ENCODE assay signal across 9 cellular contexts in the genomic region with DNA sequence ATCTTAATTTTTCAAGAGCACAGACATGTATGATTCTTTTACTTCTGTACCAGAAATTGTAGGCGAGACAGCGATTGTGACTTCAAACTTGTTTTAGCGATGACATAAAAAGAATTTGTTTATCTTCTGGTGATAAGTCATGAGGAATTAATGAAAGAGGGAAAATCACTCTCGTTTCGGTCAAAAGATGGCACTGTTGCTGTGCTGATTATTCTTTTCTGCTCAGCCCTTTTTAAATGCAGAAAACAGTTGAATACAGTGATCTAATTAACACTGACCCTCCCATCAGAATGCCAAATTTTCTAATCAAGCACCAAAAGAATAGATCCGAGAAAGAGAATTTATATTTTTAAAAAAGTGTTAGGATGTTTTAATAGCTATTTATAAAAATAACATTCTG. TPM values are rescaled to one million over a fixed set of nuclear protein-coding genes. Genes with fewer than 3 reads are reported as not detected.
A peak's percentile ranks its signal among the peaks of the same experiment; 100 is the strongest.
DNase-seq lines count a peak whose midpoint lies in the region; ATAC-seq, FAIRE-seq and TF ChIP-seq lines count a peak whose summit lies in the region.
"Had no signal": no experiment of that assay in that cellular context is flagged by ENCODE, and none has a peak within 500 bp of the region (broad histone marks: within the 10 kb centered on the region; RNA-seq: fewer than 3 reads in every experiment).

No MANE protein-coding gene starts in this region.

- H3K27me3 Mint-ChIP-seq in GM23338 (ENCODE audit: insufficient read depth, low read depth, poor library complexity), result no peaks in the 10 kb centered on the region
- H3K27me3 Mint-ChIP-seq in naive thymus-derived CD8-positive, alpha-beta T cell, result no peaks in the 10 kb centered on the region
- H3K27me3 Mint-ChIP-seq: T-cell had no signal

- H3K4me1 Mint-ChIP-seq in GM23338, result peaks cover 4% of the 10 kb centered on the region; the same call in 2 of the 3 replicates
- peaks cover 9 to 24% (median 11%) of the 10 kb centered on the region in 4 donors for H3K4me1 Mint-ChIP-seq in naive thymus-derived CD8-positive, alpha-beta T cell

- H3K27me3 ChIP-seq in GM23338 (ENCODE audit: insufficient read depth), result no peaks in the 10 kb centered on the region
- H3K27me3 ChIP-seq in osteoblast (ENCODE audit: insufficient read depth, low read length), result no peaks in the 10 kb centered on the region

- H4K20me1 ChIP-seq in GM23338 (replicated peaks; ENCODE audit: insufficient read depth) (no peaks in the 10 kb centered on the region), osteoblast (ENCODE audit: insufficient read depth, low read length) (no peaks in the 10 kb centered on the region)

- H2AFZ ChIP-seq in GM23338 (no peak overlapping the region), osteoblast (ENCODE audit: low read length) (no peak overlapping the region)

- no peaks in the 10 kb centered on the region for H3F3A ChIP-seq in GM23338 (replicated peaks; ENCODE audit: low read depth)

- TF ChIP-seq CTCF in GM23338 (conservative IDR thresholded peaks at IDR 0.05; ENCODE audit: low read depth in 2 of 2) (peak; percentile 70 to 71), osteoblast (IDR thresholded peaks at IDR 0.05; ENCODE audit: extremely low read depth, low read depth, low read length) (peak; percentile 45), omental fat pad (IDR thresholded peaks at IDR 0.05) (no peak)

- POLR2A ChIA-PET in naive thymus-derived CD8-positive, alpha-beta T cell (lab: Charles Lee), result no interaction called here

- H3K36me3 Mint-ChIP-seq in GM23338 (ENCODE audit: low read depth), result peaks cover 9% of the 10 kb centered on the region; the same call in 2 of the 3 replicates
- peaks cover 6 to 50% (median 18%) of the 10 kb centered on the region in 3 donors for H3K36me3 Mint-ChIP-seq in naive thymus-derived CD8-positive, alpha-beta T cell

- peak; percentile 73 for FAIRE-seq in endometrium (lab: Jason Lieb, UNC)

- no peaks in the 10 kb centered on the region for H3K4me1 ChIP-seq in GM23338 (ENCODE audit: insufficient read depth)
- H3K4me1 ChIP-seq in osteoblast (ENCODE audit: insufficient read depth, low read length), result no peaks in the 10 kb centered on the region

- no peaks in the 10 kb centered on the region for H3K9me3 Mint-ChIP-seq in GM23338
- H3K9me3 Mint-ChIP-seq in naive thymus-derived CD8-positive, alpha-beta T cell, result no peaks in the 10 kb centered on the region
- H3K9me3 Mint-ChIP-seq: T-cell had no signal

- no peak overlapping the region; the same call in 1 of the 2 replicates for H3K27ac Mint-ChIP-seq in GM23338
- no peak overlapping the region for H3K27ac Mint-ChIP-seq in naive thymus-derived CD8-positive, alpha-beta T cell
- H3K27ac Mint-ChIP-seq: T-cell had no signal

- H3K79me2 ChIP-seq in GM23338 (replicated peaks; ENCODE audit: insufficient read depth) (no peaks in the 10 kb centered on the region), osteoblast (ENCODE audit: insufficient read depth, low read length) (no peaks in the 10 kb centered on the region)

- peak; percentile 50 for DNase-seq in GM23338 (ENCODE audit: low spot score)
- peak; percentile 11 for DNase-seq in NCI-H524 treated with DMSO at 0.1 percent for 48 hours (lab: John Stamatoyannopoulos, UW)
- DNase-seq in osteoblast (ENCODE audit: insufficient read length, low spot score, missing footprints), result no peak
- DNase-seq in NCI-H345 treated with DMSO at 0.1 percent for 48 hours (lab: John Stamatoyannopoulos, UW; ENCODE audit: unreplicated experiment), result no peak
- DNase-seq in germinal center (ENCODE audit: low spot score), result no peak
- DNase-seq in naive thymus-derived CD8-positive, alpha-beta T cell, result no peak
- no peak for DNase-seq in omental fat pad (ENCODE audit: low spot score)
- DNase-seq: T-cell had no signal

- H3K9me3 ChIP-seq in osteoblast (ENCODE audit: low read depth, low read length), result no peaks in the 10 kb centered on the region

- ATAC-seq in GM23338 (no peak), omental fat pad (ENCODE audit: low FRiP score) (no peak)
- ATAC-seq in naive thymus-derived CD8-positive, alpha-beta T cell, result no peak
- ATAC-seq: T-cell had no signal

- no peak overlapping the region for H3K4me3 Mint-ChIP-seq in GM23338
- no peak overlapping the region for H3K4me3 Mint-ChIP-seq in naive thymus-derived CD8-positive, alpha-beta T cell
- H3K4me3 Mint-ChIP-seq: T-cell had no signal

- H3K36me3 ChIP-seq in GM23338 (ENCODE audit: insufficient read depth) (no peaks in the 10 kb centered on the region), osteoblast (ENCODE audit: insufficient read depth, low read length) (no peaks in the 10 kb centered on the region)

- no peaks in the 10 kb centered on the region for H3K9me2 ChIP-seq in GM23338 (ENCODE audit: insufficient read depth)

- H3K4me3 ChIP-seq in GM23338, result no peak overlapping the region
- H3K4me3 ChIP-seq in osteoblast (ENCODE audit: insufficient read depth, low read length), result no peak overlapping the region

- H3K27ac ChIP-seq in GM23338 (ENCODE audit: low read depth) (no peak overlapping the region), osteoblast (ENCODE audit: low read depth, low read length) (no peak overlapping the region)

- H3K4me2 ChIP-seq in GM23338 (no peak overlapping the region), osteoblast (ENCODE audit: insufficient read depth, low read length) (no peak overlapping the region)

TF ChIP-seq in GM23338, 12 proteins besides CTCF, POLR2A, EP300 and RAD21:
- TF ChIP-seq CREB1 (CRISPR knock-in tag; IDR thresholded peaks at IDR 0.05; ENCODE audit: low read depth), result no peak
- TF ChIP-seq, protein P1, sequence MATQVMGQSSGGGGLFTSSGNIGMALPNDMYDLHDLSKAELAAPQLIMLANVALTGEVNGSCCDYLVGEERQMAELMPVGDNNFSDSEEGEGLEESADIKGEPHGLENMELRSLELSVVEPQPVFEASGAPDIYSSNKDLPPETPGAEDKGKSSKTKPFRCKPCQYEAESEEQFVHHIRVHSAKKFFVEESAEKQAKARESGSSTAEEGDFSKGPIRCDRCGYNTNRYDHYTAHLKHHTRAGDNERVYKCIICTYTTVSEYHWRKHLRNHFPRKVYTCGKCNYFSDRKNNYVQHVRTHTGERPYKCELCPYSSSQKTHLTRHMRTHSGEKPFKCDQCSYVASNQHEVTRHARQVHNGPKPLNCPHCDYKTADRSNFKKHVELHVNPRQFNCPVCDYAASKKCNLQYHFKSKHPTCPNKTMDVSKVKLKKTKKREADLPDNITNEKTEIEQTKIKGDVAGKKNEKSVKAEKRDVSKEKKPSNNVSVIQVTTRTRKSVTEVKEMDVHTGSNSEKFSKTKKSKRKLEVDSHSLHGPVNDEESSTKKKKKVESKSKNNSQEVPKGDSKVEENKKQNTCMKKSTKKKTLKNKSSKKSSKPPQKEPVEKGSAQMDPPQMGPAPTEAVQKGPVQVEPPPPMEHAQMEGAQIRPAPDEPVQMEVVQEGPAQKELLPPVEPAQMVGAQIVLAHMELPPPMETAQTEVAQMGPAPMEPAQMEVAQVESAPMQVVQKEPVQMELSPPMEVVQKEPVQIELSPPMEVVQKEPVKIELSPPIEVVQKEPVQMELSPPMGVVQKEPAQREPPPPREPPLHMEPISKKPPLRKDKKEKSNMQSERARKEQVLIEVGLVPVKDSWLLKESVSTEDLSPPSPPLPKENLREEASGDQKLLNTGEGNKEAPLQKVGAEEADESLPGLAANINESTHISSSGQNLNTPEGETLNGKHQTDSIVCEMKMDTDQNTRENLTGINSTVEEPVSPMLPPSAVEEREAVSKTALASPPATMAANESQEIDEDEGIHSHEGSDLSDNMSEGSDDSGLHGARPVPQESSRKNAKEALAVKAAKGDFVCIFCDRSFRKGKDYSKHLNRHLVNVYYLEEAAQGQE (IDR thresholded peaks at IDR 0.05; ENCODE audit: unreplicated experiment), result no peak
- no peak for TF ChIP-seq JUNB (IDR thresholded peaks at IDR 0.05; ENCODE audit: unreplicated experiment)
- no peak for TF ChIP-seq STAT1 (IDR thresholded peaks at IDR 0.05; ENCODE audit: unreplicated experiment)
- TF ChIP-seq EZH2phosphoT487 (IDR thresholded peaks at IDR 0.05; ENCODE audit: unreplicated experiment), result no peak
- no peak for TF ChIP-seq POLR2AphosphoS5 (IDR thresholded peaks at IDR 0.05; ENCODE audit: low read depth)
- TF ChIP-seq ZNF331 (CRISPR knock-in tag; IDR thresholded peaks at IDR 0.05; ENCODE audit: low read depth), result no peak
- TF ChIP-seq EZH2 (IDR thresholded peaks at IDR 0.05; ENCODE audit: low read depth, unreplicated experiment), result no peak
- TF ChIP-seq, protein P2, sequence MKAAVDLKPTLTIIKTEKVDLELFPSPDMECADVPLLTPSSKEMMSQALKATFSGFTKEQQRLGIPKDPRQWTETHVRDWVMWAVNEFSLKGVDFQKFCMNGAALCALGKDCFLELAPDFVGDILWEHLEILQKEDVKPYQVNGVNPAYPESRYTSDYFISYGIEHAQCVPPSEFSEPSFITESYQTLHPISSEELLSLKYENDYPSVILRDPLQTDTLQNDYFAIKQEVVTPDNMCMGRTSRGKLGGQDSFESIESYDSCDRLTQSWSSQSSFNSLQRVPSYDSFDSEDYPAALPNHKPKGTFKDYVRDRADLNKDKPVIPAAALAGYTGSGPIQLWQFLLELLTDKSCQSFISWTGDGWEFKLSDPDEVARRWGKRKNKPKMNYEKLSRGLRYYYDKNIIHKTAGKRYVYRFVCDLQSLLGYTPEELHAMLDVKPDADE (IDR thresholded peaks at IDR 0.05), result no peak

RNA-seq across cellular contexts. Expression of a gene that starts 52.6 kb away (rescaled TPM):
- total RNA-seq in GM23338 (2014; rRNA removed; shearing (Covaris generic)), result 8.7 and 10.6 TPM in 2 replicates
- 5.4 and 6.3 TPM in 2 replicates for polyA plus RNA-seq in GM23338 (2016; fragmentation: Nextera tagmentation; extraction: Ambion mirVana)
- total RNA-seq in osteoblast (13.4 and 15.9 TPM in 2 replicates), omental fat pad (10 to 100 TPM in 2 of 4 donors, 1 to 10 TPM in 2; 5.6 to 10.2 (median 9.1) TPM)
- 10 to 100 TPM; 21.0 to 22.5 TPM for total RNA-seq in naive thymus-derived CD8-positive, alpha-beta T cell
- polyA plus RNA-seq in naive thymus-derived CD8-positive, alpha-beta T cell, result 10 to 100 TPM in 1 of 3 donors, 1 to 10 TPM in 2; 7.8 to 10.9 (median 8.2) TPM

RNA-seq across cellular contexts. Expression of a gene that starts 52.8 kb away (rescaled TPM):
- total RNA-seq in GM23338 (2014; rRNA removed; shearing (Covaris generic)), result 1.3 and 1.6 TPM in 2 replicates
- polyA plus RNA-seq in GM23338 (2016; fragmentation: Nextera tagmentation; extraction: Ambion mirVana), result 0.83 and 1.1 TPM in 2 replicates
- total RNA-seq in osteoblast, result 3.5 and 4.7 TPM in 2 replicates
- 10 to 100 TPM; 10.7 to 10.8 TPM for total RNA-seq in naive thymus-derived CD8-positive, alpha-beta T cell
- 1 to 10 TPM; 2.5 to 5.7 (median 2.7) TPM for polyA plus RNA-seq in naive thymus-derived CD8-positive, alpha-beta T cell
- 1 to 10 TPM; 2.8 to 4.9 (median 3.6) TPM for total RNA-seq in omental fat pad

Comparison
In these comparisons a context has a peak if more than half of its experiments do, and no peak if none do; other contexts are left out.
1. DNase-seq: peak in GM23338 (single experiment) and NCI-H524 treated with DMSO at 0.1 percent for 48 hours (single experiment); none in osteoblast (single experiment), NCI-H345 treated with DMSO at 0.1 percent for 48 hours (single experiment), germinal center (single experiment), naive thymus-derived CD8-positive, alpha-beta T cell (0 of 10) and omental fat pad (single experiment).
2. CTCF ChIP-seq: peak in GM23338 (2 of 2) and osteoblast (single experiment); none in omental fat pad (0 of 3).